1 cellular context compared by ENCODE assay signal in genomic region chr5:134070979-134071849, GRCh38.
TF ChIP-seq lines count a peak whose summit lies in the region.

No MANE protein-coding gene starts in this region.

TF ChIP-seq in HepG2, 621 proteins besides CTCF, POLR2A, EP300 and RAD21 (continued from another document and continues in another):
- peak; percentile 62 for TF ChIP-seq AHDC1 (CRISPR knock-in tag; IDR thresholded peaks at IDR 0.05; ENCODE audit: borderline replicate concordance)
- peak; percentile 94 for TF ChIP-seq TBX2 (CRISPR knock-in tag; IDR thresholded peaks at IDR 0.05; ENCODE audit: borderline replicate concordance)
- no peak for TF ChIP-seq CSRNP2 (CRISPR knock-in tag; conservative IDR thresholded peaks at IDR 0.05; ENCODE audit: low read depth)
- TF ChIP-seq SNAPC4 (CRISPR knock-in tag; IDR thresholded peaks at IDR 0.05), result 0 out of 2 replicates have a peak, but pooled peaks have one; percentile 56
- TF ChIP-seq SMC3 (IDR thresholded peaks at IDR 0.05; ENCODE audit: low read length), result no peak; the same call in 1 of the 2 replicates
- peak; percentile 69; the same call in 1 of the 2 replicates for TF ChIP-seq ZBTB20 (CRISPR knock-in tag; IDR thresholded peaks at IDR 0.05; ENCODE audit: borderline replicate concordance, low read depth)
- TF ChIP-seq BCL3 (CRISPR knock-in tag; IDR thresholded peaks at IDR 0.05), result peak; percentile 81; the same call in 1 of the 2 replicates
- TF ChIP-seq KLF13 (CRISPR knock-in tag; IDR thresholded peaks at IDR 0.05), result no peak
- TF ChIP-seq ZNF383 (CRISPR knock-in tag; IDR thresholded peaks at IDR 0.05; ENCODE audit: borderline replicate concordance), result no peak
- no peak for TF ChIP-seq ZNF20 (CRISPR knock-in tag; IDR thresholded peaks at IDR 0.05)
- no peak for TF ChIP-seq ZNF782 (CRISPR knock-in tag; IDR thresholded peaks at IDR 0.05; ENCODE audit: borderline replicate concordance)
- TF ChIP-seq ZNF564 (CRISPR knock-in tag; IDR thresholded peaks at IDR 0.05), result 0 out of 2 replicates have a peak, but pooled peaks have one; percentile 30
- TF ChIP-seq ATM (IDR thresholded peaks at IDR 0.05; ENCODE audit: borderline replicate concordance), result no peak
- TF ChIP-seq ZC3H4 (CRISPR knock-in tag; IDR thresholded peaks at IDR 0.05; ENCODE audit: borderline replicate concordance), result no peak
- no peak for TF ChIP-seq TIGD3 (CRISPR knock-in tag; IDR thresholded peaks at IDR 0.05; ENCODE audit: borderline replicate concordance)
- 0 out of 2 replicates have a peak, but pooled peaks have one; percentile 21 for TF ChIP-seq ZNF180 (CRISPR knock-in tag; IDR thresholded peaks at IDR 0.05; ENCODE audit: borderline replicate concordance, low read depth)
- 0 out of 2 replicates have a peak, but pooled peaks have one; percentile 19 for TF ChIP-seq E2F5 (CRISPR knock-in tag; conservative IDR thresholded peaks at IDR 0.05)
- TF ChIP-seq ZNF253 (CRISPR knock-in tag; IDR thresholded peaks at IDR 0.05; ENCODE audit: borderline replicate concordance), result peak; percentile 81; the same call in 1 of the 2 replicates
- peak; percentile 22; the same call in 1 of the 2 replicates for TF ChIP-seq ESRRA (CRISPR knock-in tag; IDR thresholded peaks at IDR 0.05; ENCODE audit: low read depth)
- TF ChIP-seq FLYWCH1 (CRISPR knock-in tag; IDR thresholded peaks at IDR 0.05), result 0 out of 2 replicates have a peak, but pooled peaks have one; percentile 58
- TF ChIP-seq CHD4 (IDR thresholded peaks at IDR 0.05; ENCODE audit: borderline replicate concordance, low read length), result peak; percentile 31; the same call in 1 of the 2 replicates
- no peak for TF ChIP-seq ZNF850 (CRISPR knock-in tag; conservative IDR thresholded peaks at IDR 0.05)
- TF ChIP-seq ZBTB1 (CRISPR knock-in tag; IDR thresholded peaks at IDR 0.05; ENCODE audit: borderline replicate concordance), result no peak
- TF ChIP-seq ZNF737 (CRISPR knock-in tag; IDR thresholded peaks at IDR 0.05; ENCODE audit: borderline replicate concordance), result no peak
- no peak for TF ChIP-seq ZNF326 (CRISPR knock-in tag; IDR thresholded peaks at IDR 0.05; ENCODE audit: borderline replicate concordance)
- no peak for TF ChIP-seq ISX (CRISPR knock-in tag; conservative IDR thresholded peaks at IDR 0.05)
- no peak for TF ChIP-seq KLF11 (CRISPR knock-in tag; IDR thresholded peaks at IDR 0.05)
- TF ChIP-seq ZNF367 (CRISPR knock-in tag; IDR thresholded peaks at IDR 0.05; ENCODE audit: borderline replicate concordance), result no peak
- TF ChIP-seq ZNF235 (CRISPR knock-in tag; IDR thresholded peaks at IDR 0.05; ENCODE audit: borderline replicate concordance), result no peak
- TF ChIP-seq ELF3 (CRISPR knock-in tag; IDR thresholded peaks at IDR 0.05), result no peak
- peak; percentile 88; the same call in 1 of the 2 replicates for TF ChIP-seq CCDC6 (CRISPR knock-in tag; IDR thresholded peaks at IDR 0.05)
- no peak; the same call in 1 of the 2 replicates for TF ChIP-seq HMG20B (CRISPR knock-in tag; conservative IDR thresholded peaks at IDR 0.05)
- no peak for TF ChIP-seq MIXL1 (CRISPR knock-in tag; IDR thresholded peaks at IDR 0.05)
- no peak for TF ChIP-seq MTF1 (CRISPR knock-in tag; IDR thresholded peaks at IDR 0.05)
- no peak for TF ChIP-seq FOSL1 (CRISPR knock-in tag; IDR thresholded peaks at IDR 0.05; ENCODE audit: borderline replicate concordance)
- TF ChIP-seq ZNF609 (CRISPR knock-in tag; IDR thresholded peaks at IDR 0.05; ENCODE audit: borderline replicate concordance), result peak; percentile 66; the same call in 1 of the 2 replicates
- TF ChIP-seq ZC3H13 (CRISPR knock-in tag; IDR thresholded peaks at IDR 0.05), result no peak
- TF ChIP-seq MXD1 (CRISPR knock-in tag; IDR thresholded peaks at IDR 0.05), result no peak
